In the genomic region with DNA sequence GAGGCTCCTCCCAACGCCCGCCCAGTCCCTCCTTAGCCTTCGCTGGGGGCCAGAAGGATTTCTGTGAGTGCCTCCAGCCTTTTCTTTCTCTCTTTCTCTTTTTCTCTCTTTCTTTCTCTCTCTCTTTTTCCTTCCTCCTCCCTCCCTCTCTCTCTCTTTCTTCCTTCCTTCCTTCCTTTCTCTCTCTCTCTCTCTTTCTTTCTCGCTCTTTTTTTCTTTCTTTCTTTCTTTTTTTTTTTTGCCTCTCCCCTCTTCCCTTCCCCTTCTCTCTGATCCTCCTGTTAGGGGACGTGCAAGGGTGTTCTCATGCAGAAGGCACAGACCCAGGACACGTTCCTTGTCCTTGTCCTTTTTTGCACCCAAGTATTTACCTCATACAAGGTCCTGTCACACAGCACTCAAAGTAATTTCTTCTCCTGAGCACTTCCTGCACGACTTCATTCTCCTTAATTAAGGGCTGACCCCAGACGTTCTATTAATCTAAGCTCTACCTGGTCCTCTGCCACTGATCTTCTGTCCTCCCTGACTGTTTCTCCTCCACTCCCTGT, we compare ENCODE assay signal across 8 cellular contexts. TPM values are rescaled to one million over a fixed set of nuclear protein-coding genes. Genes with fewer than 3 reads are reported as not detected.
DNase-seq lines count a peak whose midpoint lies in the region; ATAC-seq and TF ChIP-seq lines count a peak whose summit lies in the region.

No MANE protein-coding gene starts in this region.

- H3K9me3 Mint-ChIP-seq in CD14-positive monocyte, result peaks cover 0 to 4% (median 0%) of the 10 kb centered on the region in 7 donors
- no peaks in the 10 kb centered on the region for H3K9me3 Mint-ChIP-seq in naive thymus-derived CD8-positive, alpha-beta T cell

- H3K4me2 ChIP-seq in KMS-11, result peak overlapping the region; percentile 98

- peak overlapping the region in 3 of 7 donors; percentile 9 to 70 (median 22) for H3K27ac Mint-ChIP-seq in CD14-positive monocyte
- H3K27ac Mint-ChIP-seq in naive thymus-derived CD8-positive, alpha-beta T cell, result peak overlapping the region; percentile 73 to 93 (median 83)

- peak overlapping the region; percentile 76 for H3K4me3 ChIP-seq in KMS-11 (IDR thresholded peaks at IDR 0.05; ENCODE audit: insufficient read depth, low read depth, low read length)
- H3K4me3 ChIP-seq in choroid plexus epithelial cell (ENCODE audit: low read depth, low read length), result peak overlapping the region; percentile 80

- TF ChIP-seq CTCF in CD14-positive monocyte (IDR thresholded peaks at IDR 0.05), result peak; percentile 6
- no peak for TF ChIP-seq CTCF in KMS-11 (conservative IDR thresholded peaks at IDR 0.05; ENCODE audit: low read depth, low read length)
- TF ChIP-seq CTCF in choroid plexus epithelial cell (conservative IDR thresholded peaks at IDR 0.05; ENCODE audit: low read depth, low read length), result no peak

- peak overlapping the region; percentile 42; the same call in 1 of the 2 replicates for H3K9ac ChIP-seq in KMS-11

- H2AFZ ChIP-seq in KMS-11 (ENCODE audit: low read depth), result peak overlapping the region; percentile 97

- POLR2A ChIA-PET in naive thymus-derived CD8-positive, alpha-beta T cell (lab: Charles Lee), result interaction anchor here (1.3 kb wide), 3 partner anchors 13 to 1031 kb away, joined by 3 to 5 read pairs (median 3); a partner anchor contains a TSS

- peaks cover 33% of the 10 kb centered on the region for H3K4me1 Mint-ChIP-seq in CD14-positive monocyte
- H3K4me1 Mint-ChIP-seq in naive thymus-derived CD8-positive, alpha-beta T cell, result peaks cover 11 to 33% (median 28%) of the 10 kb centered on the region in 4 donors

- ATAC-seq in naive thymus-derived CD8-positive, alpha-beta T cell, result no peak
- ATAC-seq in HG02840 (IDR thresholded peaks at IDR 0.05; ENCODE audit: low FRiP score, unreplicated experiment), result no peak
- no peak for ATAC-seq in GM21526 (IDR thresholded peaks at IDR 0.05; ENCODE audit: low FRiP score, unreplicated experiment)

- intact Hi-C loops in CD14-positive monocyte (cut with micrococcal nuclease), result no loop called here

- no peaks in the 10 kb centered on the region for H3K27me3 ChIP-seq in KMS-11 (ENCODE audit: insufficient read depth, low read depth)

- peaks cover 2 to 5% (median 3%) of the 10 kb centered on the region in 3 donors for H3K27me3 Mint-ChIP-seq in CD14-positive monocyte (ENCODE audit: low read depth in 3 of 3)
- H3K27me3 Mint-ChIP-seq in naive thymus-derived CD8-positive, alpha-beta T cell, result no peaks in the 10 kb centered on the region

- H3K79me2 ChIP-seq in KMS-11 (ENCODE audit: insufficient read depth, low read depth), result no peaks in the 10 kb centered on the region

- H3K36me3 ChIP-seq in KMS-11 (ENCODE audit: insufficient read depth), result no peaks in the 10 kb centered on the region

- no peaks in the 10 kb centered on the region for H4K20me1 ChIP-seq in KMS-11 (ENCODE audit: insufficient read depth)

- H3K36me3 Mint-ChIP-seq in CD14-positive monocyte, result no peaks in the 10 kb centered on the region
- no peaks in the 10 kb centered on the region for H3K36me3 Mint-ChIP-seq in naive thymus-derived CD8-positive, alpha-beta T cell

- no peak overlapping the region for H3K27ac ChIP-seq in KMS-11

- no peak for DNase-seq in CD14-positive monocyte (ENCODE audit: low spot score)
- DNase-seq in choroid plexus epithelial cell (ENCODE audit: low read depth), result peak; percentile 65
- DNase-seq in naive thymus-derived CD8-positive, alpha-beta T cell, result no peak
- no peak for DNase-seq in medulla oblongata (ENCODE audit: extremely low spot score)
- no peak for DNase-seq in ureter (ENCODE audit: low spot score)

- peaks cover 13% of the 10 kb centered on the region for H3K4me1 ChIP-seq in KMS-11 (ENCODE audit: low read depth, poor library complexity, severe bottlenecking)

- peak overlapping the region; percentile 93 to 96 for H3K4me3 Mint-ChIP-seq in CD14-positive monocyte
- peak overlapping the region; percentile 84 to 96 (median 91) for H3K4me3 Mint-ChIP-seq in naive thymus-derived CD8-positive, alpha-beta T cell

RNA-seq across cellular contexts. Expression of a gene that starts 0.3 kb away (rescaled TPM):
- polyA plus RNA-seq in CD14-positive monocyte, result under 1 TPM; 0.29 to 0.62 TPM
- 10 to 100 TPM; 53.1 to 54.8 TPM for total RNA-seq in naive thymus-derived CD8-positive, alpha-beta T cell
- polyA plus RNA-seq in naive thymus-derived CD8-positive, alpha-beta T cell, result 1 to 10 TPM; 2.2 to 6.9 (median 3.2) TPM
- total RNA-seq in ureter, result 49.8 TPM

RNA-seq across cellular contexts. Expression of a gene that starts 31.7 kb away (rescaled TPM):
- polyA plus RNA-seq in CD14-positive monocyte, result under 1 TPM; 0.38 to 0.59 TPM
- 1 to 10 TPM; 1.0 to 1.4 TPM for total RNA-seq in naive thymus-derived CD8-positive, alpha-beta T cell
- under 1 TPM; 0.06 to 0.27 (median 0.06) TPM for polyA plus RNA-seq in naive thymus-derived CD8-positive, alpha-beta T cell
- total RNA-seq in ureter, result 4.7 TPM
